ENCODE assay signal across 8 cellular contexts in the genomic region with DNA sequence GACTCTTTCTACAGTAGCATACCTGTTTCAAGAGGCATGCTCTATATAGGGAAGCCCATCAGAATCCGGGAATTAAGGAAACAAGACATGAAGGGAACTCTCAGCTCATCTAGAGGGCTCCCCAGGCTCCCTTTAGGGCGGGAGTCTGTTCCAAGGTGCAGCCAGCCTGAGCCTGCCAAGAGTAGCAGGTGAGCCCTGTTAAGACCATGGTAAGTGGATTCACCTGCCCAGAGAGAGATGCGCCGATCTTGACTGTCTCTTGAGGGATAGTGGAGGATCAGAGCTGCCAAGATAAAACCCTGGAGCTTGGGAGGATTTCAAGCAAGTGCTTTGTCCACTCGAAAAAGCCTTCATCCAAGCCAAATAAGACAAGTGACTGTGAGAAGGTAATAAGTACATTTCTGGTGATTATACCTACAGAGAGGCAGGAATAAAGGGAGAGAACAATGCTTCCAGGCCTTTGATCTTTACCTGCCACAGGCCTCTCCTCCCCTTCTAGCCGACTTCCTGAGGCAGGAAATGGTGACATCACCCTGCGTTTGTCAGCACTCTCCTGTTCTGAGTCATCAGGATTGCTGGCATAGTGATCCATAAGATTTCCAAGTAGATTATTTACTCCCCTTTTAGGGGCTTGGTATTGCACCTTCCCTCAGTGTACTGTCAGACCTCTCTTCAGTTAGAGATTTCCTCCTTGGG. TPM values are rescaled to one million over a fixed set of nuclear protein-coding genes. Genes with fewer than 3 reads are reported as not detected.
A peak's percentile ranks its signal among the peaks of the same experiment; 100 is the strongest.
DNase-seq lines count a peak whose midpoint lies in the region; ATAC-seq, FAIRE-seq and TF ChIP-seq lines count a peak whose summit lies in the region.

No MANE protein-coding gene starts in this region.

- peaks cover 12% of the 10 kb centered on the region for H3K4me1 Mint-ChIP-seq in activated CD4-positive, alpha-beta T cell treated with anti-CD3 and anti-CD28 coated beads, Interleukin-2, amount 10 ng/mL, durations not matched to agents 24 days and 14 days

- no peak overlapping the region for H3K4me3 ChIP-seq in MG63
- no peak overlapping the region for H3K4me3 ChIP-seq in GM12878
- H3K4me3 ChIP-seq in mucosa of rectum (ENCODE audit: low read length in 2 of 2) = no peak overlapping the region

- WGBS in GM12878 (ENCODE audit: insufficient coverage, insufficient replicate concordance, low lambda C conversion rate, missing lambda C conversion rate) = 41% methylated on average over 7 of the region's 7 CpGs

- TF ChIP-seq CTCF in GM12878 (IDR thresholded peaks at IDR 0.05 in 2 of 3, conservative IDR thresholded peaks at IDR 0.05 in 1 of 3; ENCODE audit: control insufficient read depth in 2 of 3, extremely low read depth in 1 of 3, insufficient read depth in 1 of 3, low read depth in 3 of 3, low read length in 3 of 3) = no peak

- TF ChIP-seq EP300 in GM12878 (IDR thresholded peaks at IDR 0.05; ENCODE audit: borderline replicate concordance in 1 of 2, control insufficient read depth in 1 of 2, low read depth in 2 of 2, low read length in 2 of 2) = no peak

- in situ Hi-C loops in GM12878 (cut with MboI) = no loop called here

- H3K27me3 Mint-ChIP-seq in activated CD4-positive, alpha-beta T cell treated with anti-CD3 and anti-CD28 coated beads, Interleukin-2, amount 10 ng/mL, durations not matched to agents 24 days and 14 days = no peaks in the 10 kb centered on the region

- ATAC-seq in GM12878 (no peak; the same call in 2 of the 3 replicates), HG03095 (IDR thresholded peaks at IDR 0.05; ENCODE audit: unreplicated experiment) (no peak), GM19455 (IDR thresholded peaks at IDR 0.05; ENCODE audit: unreplicated experiment) (no peak)

- H3K27ac ChIP-seq in GM12878 (ENCODE audit: control insufficient read depth, insufficient read depth) = no peak overlapping the region
- peak overlapping the region; percentile 76 to 88 for H3K27ac ChIP-seq in mucosa of rectum (ENCODE audit: low read depth in 2 of 2, low read length in 2 of 2)

- peaks cover 6% of the 10 kb centered on the region for H3K9me3 Mint-ChIP-seq in activated CD4-positive, alpha-beta T cell treated with anti-CD3 and anti-CD28 coated beads, Interleukin-2, amount 10 ng/mL, durations not matched to agents 24 days and 14 days

- FAIRE-seq in GM12878 (lab: Jason Lieb, UNC) = no peak

- H2AFZ ChIP-seq in GM12878 (ENCODE audit: control insufficient read depth, low read depth, low read length) = no peak overlapping the region

- no peak overlapping the region for H3K4me2 ChIP-seq in GM12878 (ENCODE audit: control insufficient read depth, insufficient read depth)

- H3K36me3 Mint-ChIP-seq in activated CD4-positive, alpha-beta T cell treated with anti-CD3 and anti-CD28 coated beads, Interleukin-2, amount 10 ng/mL, durations not matched to agents 24 days and 14 days (ENCODE audit: low read depth) = no peaks in the 10 kb centered on the region

- no peaks in the 10 kb centered on the region for H3K27me3 ChIP-seq in MG63
- no peaks in the 10 kb centered on the region for H3K27me3 ChIP-seq in GM12878 (replicated peaks in 1 of 2; ENCODE audit: control insufficient read depth in 2 of 2, insufficient read depth in 2 of 2, low read length in 1 of 2)
- no peaks in the 10 kb centered on the region for H3K27me3 ChIP-seq in mucosa of rectum (ENCODE audit: control insufficient read depth in 2 of 2, insufficient read depth in 2 of 2, low read length in 2 of 2)

- no peak overlapping the region for H3K9ac ChIP-seq in GM12878 (ENCODE audit: control insufficient read depth, insufficient read depth, low read length)
- peak overlapping the region; percentile 14 to 48 for H3K9ac ChIP-seq in mucosa of rectum (ENCODE audit: low read depth in 1 of 2, low read length in 2 of 2)

- peak; percentile 70 for DNase-seq in activated CD4-positive, alpha-beta T cell treated with anti-CD3 and anti-CD28 coated beads, Interleukin-2, amount 10 ng/mL, durations not matched to agents 24 days and 14 days
- no peak for DNase-seq in activated CD4-positive, alpha-beta T cell treated with anti-CD3 and anti-CD28 coated beads for 4 hours
- DNase-seq in MG63 (peak; percentile 73), GM12878 (ENCODE audit: low read depth, low spot score) (no peak)
- DNase-seq in activated effector memory CD4-positive, alpha-beta T cell treated with Interleukin-2 at 50 U/mL for 16 hours = no peak

- peak overlapping the region; percentile 32 for H3K27ac Mint-ChIP-seq in activated CD4-positive, alpha-beta T cell treated with anti-CD3 and anti-CD28 coated beads, Interleukin-2, amount 10 ng/mL, durations not matched to agents 24 days and 14 days

- no TSS peak for BruUV-seq in GM12878 (replicated peaks; lab: Mats Ljungman, UMichigan)

- H3K4me3 Mint-ChIP-seq in activated CD4-positive, alpha-beta T cell treated with anti-CD3 and anti-CD28 coated beads, Interleukin-2, amount 10 ng/mL, durations not matched to agents 24 days and 14 days = peak overlapping the region; percentile 43

- intact Hi-C loops in activated CD4-positive, alpha-beta T cell treated with anti-CD3 and anti-CD28 coated beads, Interleukin-2, amount 10 ng/mL, durations not matched to agents 24 days and 14 days (cut with micrococcal nuclease) = no loop called here
- intact Hi-C loops in GM12878 (cut with micrococcal nuclease; ENCODE audit: unreplicated experiment) = no loop called here

- peaks cover 28% of the 10 kb centered on the region for H3K9me3 ChIP-seq in MG63
- no peaks in the 10 kb centered on the region; the same call in 2 of the 3 replicates for H3K9me3 ChIP-seq in GM12878 (replicated peaks; ENCODE audit: control insufficient read depth, insufficient read depth, low read length)
- peaks cover 0 to 4% of the 10 kb centered on the region in 2 donors for H3K9me3 ChIP-seq in mucosa of rectum (ENCODE audit: control insufficient read depth in 2 of 2, low read length in 2 of 2)

- RAD21 ChIA-PET in GM12878 (lab: Charles Lee; ENCODE audit: unreplicated experiment) = no interaction called here

- SMC1A ChIA-PET in GM12878 (lab: Charles Lee; ENCODE audit: uncharacterized antibody, unreplicated experiment) = no interaction called here

- POLR2A ChIA-PET in GM12878 (lab: Charles Lee) = no interaction called here

- H4K20me1 ChIP-seq in GM12878 (ENCODE audit: control insufficient read depth, insufficient read depth) = no peaks in the 10 kb centered on the region

- H3K79me2 ChIP-seq in GM12878 (ENCODE audit: control insufficient read depth, insufficient read depth, low read length) = no peaks in the 10 kb centered on the region

- CTCF ChIA-PET in GM12878 (lab: Yijun Ruan, JAX) = no interaction called here

- TF ChIP-seq RAD21 in GM12878 (IDR thresholded peaks at IDR 0.05; ENCODE audit: insufficient read depth, low read depth, low read length) = no peak

- H3K36me3 ChIP-seq in MG63 (no peaks in the 10 kb centered on the region), GM12878 (ENCODE audit: control insufficient read depth in 2 of 2, insufficient read depth in 2 of 2, low read length in 1 of 2) (no peaks in the 10 kb centered on the region), mucosa of rectum (ENCODE audit: control insufficient read depth in 2 of 2, insufficient read depth in 2 of 2, low read length in 2 of 2) (no peaks in the 10 kb centered on the region)

- TF ChIP-seq POLR2A in GM12878 (IDR thresholded peaks at IDR 0.05; ENCODE audit: low read depth, low read length) = no peak

- no peaks in the 10 kb centered on the region for H3K4me1 ChIP-seq in GM12878 (ENCODE audit: control insufficient read depth, insufficient read depth, low read length)
- peaks cover 3 to 12% of the 10 kb centered on the region in 2 donors for H3K4me1 ChIP-seq in mucosa of rectum (ENCODE audit: control insufficient read depth in 2 of 2, insufficient read depth in 2 of 2, low read length in 2 of 2)

TF ChIP-seq in GM12878, 131 proteins besides CTCF, POLR2A, EP300 and RAD21 (continues in another document):
- TF ChIP-seq CBX5 (IDR thresholded peaks at IDR 0.05; ENCODE audit: low read depth) (no peak), ZZZ3 (IDR thresholded peaks at IDR 0.05; ENCODE audit: control insufficient read depth, insufficient read length, low read depth) (no peak), FOS (IDR thresholded peaks at IDR 0.05; ENCODE audit: borderline replicate concordance, extremely low read depth, insufficient read length) (no peak), EED (IDR thresholded peaks at IDR 0.05; ENCODE audit: low read depth) (peak; percentile 63; the same call in 1 of the 2 replicates)
- TF ChIP-seq, protein P1, sequence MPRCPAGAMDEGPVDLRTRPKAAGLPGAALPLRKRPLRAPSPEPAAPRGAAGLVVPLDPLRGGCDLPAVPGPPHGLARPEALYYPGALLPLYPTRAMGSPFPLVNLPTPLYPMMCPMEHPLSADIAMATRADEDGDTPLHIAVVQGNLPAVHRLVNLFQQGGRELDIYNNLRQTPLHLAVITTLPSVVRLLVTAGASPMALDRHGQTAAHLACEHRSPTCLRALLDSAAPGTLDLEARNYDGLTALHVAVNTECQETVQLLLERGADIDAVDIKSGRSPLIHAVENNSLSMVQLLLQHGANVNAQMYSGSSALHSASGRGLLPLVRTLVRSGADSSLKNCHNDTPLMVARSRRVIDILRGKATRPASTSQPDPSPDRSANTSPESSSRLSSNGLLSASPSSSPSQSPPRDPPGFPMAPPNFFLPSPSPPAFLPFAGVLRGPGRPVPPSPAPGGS (IDR thresholded peaks at IDR 0.05; ENCODE audit: borderline replicate concordance, insufficient read depth, low read depth, low read length, poor library complexity, severe bottlenecking) = no peak

RNA-seq across cellular contexts. Expression of a gene that starts 31.5 kb away (rescaled TPM):
- 2.0 and 2.8 TPM in 2 replicates for total RNA-seq in activated CD4-positive, alpha-beta T cell treated with anti-CD3 and anti-CD28 coated beads, Interleukin-2, amount 10 ng/mL, durations not matched to agents 24 days and 14 days
- total RNA-seq in MG63 (2014; rRNA removed; shearing (Covaris generic); ENCODE audit: low replicate concordance) = 2.6 and 4.4 TPM in 2 replicates
- total RNA-seq in GM12878 (2013; cell fraction: nucleolus; rRNA removed) = 1.8 and 2.2 TPM in 2 replicates
- total RNA-seq in GM12878 (2014; rRNA removed) = 0.96 and 2.2 TPM in 2 replicates
- total RNA-seq in GM12878 (2014; rRNA removed; fragmentation: Illumina TruSeq; extraction: Trizol) = 1.3 and 2.5 TPM in 2 replicates
- 2.4 and 2.7 TPM in 2 replicates for total RNA-seq in GM12878 (2021)
- 1.2 TPM for polyA plus RNA-seq in GM12878 (2011; ENCODE audit: low read depth)
- polyA plus RNA-seq in GM12878 (2011; rRNA removed) = 0.50 and 0.65 TPM in 2 replicates
- 0.85 and 0.88 TPM in 2 replicates for polyA plus RNA-seq in GM12878 (2011; cell fraction: cytosol; rRNA removed)
- 0.50 and 0.70 TPM in 2 replicates for polyA plus RNA-seq in GM12878 (2011; cell fraction: nucleus; rRNA removed)
- 1.2 and 1.8 TPM in 2 replicates for polyA plus RNA-seq in GM12878 (2012)
- polyA plus RNA-seq in GM12878 (2014; fragmentation: Illumina TruSeq; extraction: Trizol) = 3.9 and 5.2 TPM in 2 replicates
- 1 to 10 TPM in 1 of 2 experiments, under 1 TPM in 1; 0.68 to 1.0 TPM for polyA plus RNA-seq in GM12878 (2014; fragmentation: Nextera tagmentation; extraction: Ambion mirVana)
- polyA plus RNA-seq in GM12878 (2014; rRNA removed) = 1.1 and 1.4 TPM in 2 replicates
- polyA plus RNA-seq in GM12878 (2016; fragmentation: Nextera tagmentation; extraction: Ambion mirVana) = 1 to 10 TPM in 1 of 2 experiments, under 1 TPM in 1; 0.43 to 1.5 TPM
- polyA minus RNA-seq in GM12878 (2011; rRNA and poly(A)+ RNA removed) = 0.31 and 1.2 TPM in 2 replicates
- polyA minus RNA-seq in GM12878 (2011; cell fraction: cytosol; rRNA and poly(A)+ RNA removed) = 2.5 and 6.8 TPM in 2 replicates
- 1.6 and 3.0 TPM in 2 replicates for polyA minus RNA-seq in GM12878 (2011; cell fraction: nucleus; rRNA and poly(A)+ RNA removed)

Comparison
In these comparisons a context has a peak if more than half of its experiments do, and no peak if none do; other contexts are left out.
1. DNase-seq: peak in activated CD4-positive, alpha-beta T cell treated with anti-CD3 and anti-CD28 coated beads, Interleukin-2, amount 10 ng/mL, durations not matched to agents 24 days and 14 days (single experiment) and MG63 (single experiment); none in activated CD4-positive, alpha-beta T cell treated with anti-CD3 and anti-CD28 coated beads for 4 hours (0 of 2), GM12878 (single experiment) and activated effector memory CD4-positive, alpha-beta T cell treated with Interleukin-2 at 50 U/mL for 16 hours (single experiment).